ENCODE assay signal across 12 cellular contexts in the genomic region with DNA sequence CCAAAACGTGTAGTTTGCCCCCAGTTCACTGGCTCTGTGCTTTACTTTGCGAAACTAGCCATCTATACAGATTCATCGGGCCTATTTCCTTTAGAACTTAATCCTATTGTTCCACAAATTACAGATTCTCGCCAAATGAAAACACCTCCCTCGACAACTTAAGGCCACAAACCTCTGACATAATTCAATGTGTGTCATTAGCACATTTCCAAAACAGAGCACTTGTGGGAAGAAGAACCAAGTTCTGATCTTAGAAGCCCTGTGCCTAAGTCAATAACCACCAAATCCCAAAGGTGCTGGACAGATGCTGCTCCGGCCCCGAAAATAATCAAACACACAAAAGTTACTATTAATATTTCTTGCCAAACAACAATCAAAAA.
DNase-seq lines count a peak whose midpoint lies in the region; ATAC-seq and TF ChIP-seq lines count a peak whose summit lies in the region.
"Had no signal": no experiment of that assay in that cellular context is flagged by ENCODE, and none has a peak within 500 bp of the region (broad histone marks: within the 10 kb centered on the region; RNA-seq: fewer than 3 reads in every experiment).

No MANE protein-coding gene starts in this region.

- ATAC-seq in IMR-90 (ENCODE audit: low read depth) (no peak), GM18502 (IDR thresholded peaks at IDR 0.05; ENCODE audit: poor library complexity, unreplicated experiment) (no peak)
- ATAC-seq: activated CD8-positive, alpha-beta T cell treated with anti-CD3 and anti-CD28 coated beads, Interleukin-2, amount 10 ng/mL, durations not matched to agents 7 days and 5 days had no signal

- peaks cover 32% of the 10 kb centered on the region for H3K36me3 ChIP-seq in IMR-90 (ENCODE audit: control insufficient read depth, insufficient read depth, low read length)
- H3K36me3 ChIP-seq in breast epithelium: no peaks in the 10 kb centered on the region
- H3K36me3 ChIP-seq in subcutaneous abdominal adipose tissue (ENCODE audit: control insufficient read depth in 5 of 5, insufficient read depth in 5 of 5, low read length in 5 of 5): peaks cover 8 to 30% (median 11%) of the 10 kb centered on the region in 5 donors

- TF ChIP-seq CTCF in IMR-90 (conservative IDR thresholded peaks at IDR 0.05; ENCODE audit: low read depth, low read length): no peak
- TF ChIP-seq CTCF in breast epithelium (IDR thresholded peaks at IDR 0.05): no peak

- no peaks in the 10 kb centered on the region for H3K9me3 ChIP-seq in IMR-90 (ENCODE audit: control insufficient read depth, insufficient read depth, low read length)
- H3K9me3 ChIP-seq in breast epithelium: no peaks in the 10 kb centered on the region
- no peaks in the 10 kb centered on the region for H3K9me3 ChIP-seq in subcutaneous abdominal adipose tissue (ENCODE audit: control insufficient read depth in 5 of 5, low read length in 5 of 5)
- H3K9me3 ChIP-seq: spleen had no signal

- H3K4ac ChIP-seq in IMR-90 (ENCODE audit: low read depth, low read length): peak overlapping the region; percentile 42; the same call in 1 of the 2 replicates

- H3K4me3 ChIP-seq in IMR-90 (ENCODE audit: insufficient read depth, low read depth, low read length) (no peak overlapping the region), breast epithelium (peak overlapping the region in 1 of 3 donors; percentile 26), subcutaneous abdominal adipose tissue (ENCODE audit: low read depth in 1 of 5, low read length in 5 of 5) (peak overlapping the region in 2 of 5 donors; percentile 14 to 27)
- H3K4me3 ChIP-seq: SK-N-MC, spleen had no signal

- H2AK9ac ChIP-seq in IMR-90 (replicated peaks; ENCODE audit: low read depth, low read length, poor library complexity): no peak overlapping the region

- H3K56ac ChIP-seq in IMR-90 (ENCODE audit: extremely low read depth, insufficient read depth, low read length): no peak overlapping the region; the same call in 1 of the 2 replicates

- H3K18ac ChIP-seq in IMR-90 (ENCODE audit: low read depth, low read length): peak overlapping the region; percentile 54; the same call in 1 of the 2 replicates

- no TSS peak for BruUV-seq in IMR-90 (replicated peaks; lab: Mats Ljungman, UMichigan)

- intact Hi-C loops in IMR-90 (cut with micrococcal nuclease): no loop called here
- intact Hi-C loops in breast epithelium (cut with DNase I; ENCODE audit: low total_unique reads): no loop called here

- TF ChIP-seq POLR2A in IMR-90 (IDR thresholded peaks at IDR 0.05; ENCODE audit: low read depth, low read length) (no peak), breast epithelium (IDR thresholded peaks at IDR 0.05) (no peak)

- in situ Hi-C loops in IMR-90 (cut with MboI; ENCODE audit: low sequenced_read_pairs): no loop called here

- peak overlapping the region; percentile 30; the same call in 1 of the 2 replicates for H3K23ac ChIP-seq in IMR-90 (ENCODE audit: low read depth, low read length)

- peak overlapping the region; percentile 41; the same call in 1 of the 2 replicates for H3K14ac ChIP-seq in IMR-90 (replicated peaks; ENCODE audit: low read depth, low read length)

- peak overlapping the region; percentile 39 for H4K91ac ChIP-seq in IMR-90 (ENCODE audit: insufficient read depth, low read depth, low read length)

- POLR2A ChIA-PET in IMR-90 (lab: Charles Lee; ENCODE audit: unreplicated experiment): interaction anchor here (0.5 kb wide), 1 partner anchor 274 kb away, joined by 3 read pairs; no protein-coding TSS in a partner anchor

- peak overlapping the region; percentile 11; the same call in 1 of the 2 replicates for H4K5ac ChIP-seq in IMR-90 (ENCODE audit: low read depth, low read length)

- peaks cover 49% of the 10 kb centered on the region for H3K4me1 ChIP-seq in IMR-90 (ENCODE audit: control insufficient read depth, insufficient read depth, low read length)
- H3K4me1 ChIP-seq in breast epithelium: peaks cover 24 to 40% of the 10 kb centered on the region in 2 donors
- peaks cover 39 to 82% (median 78%) of the 10 kb centered on the region in 5 donors for H3K4me1 ChIP-seq in subcutaneous abdominal adipose tissue (ENCODE audit: control insufficient read depth in 5 of 5, insufficient read depth in 5 of 5, low read length in 5 of 5)

- H2BK20ac ChIP-seq in IMR-90 (ENCODE audit: low read depth, low read length): peak overlapping the region; percentile 35

- no peaks in the 10 kb centered on the region for H3K27me3 ChIP-seq in IMR-90 (ENCODE audit: control insufficient read depth, insufficient read depth, low read length)
- no peaks in the 10 kb centered on the region for H3K27me3 ChIP-seq in breast epithelium
- no peaks in the 10 kb centered on the region for H3K27me3 ChIP-seq in subcutaneous abdominal adipose tissue (ENCODE audit: control insufficient read depth in 5 of 5, insufficient read depth in 4 of 5, low read length in 5 of 5)
- H3K27me3 ChIP-seq: spleen had no signal

- H3K79me1 ChIP-seq in IMR-90 (ENCODE audit: low read depth in 1 of 2, low read length in 2 of 2): peaks cover 33 to 84% of the 10 kb centered on the region in 2 experiments

- peak overlapping the region; percentile 22; the same call in 1 of the 3 replicates for H2BK15ac ChIP-seq in IMR-90 (ENCODE audit: low read depth, low read length)

- no peak for TF ChIP-seq RAD21 in IMR-90 (IDR thresholded peaks at IDR 0.05; ENCODE audit: low read length)

- CTCF ChIA-PET in IMR-90 (lab: Yijun Ruan, JAX): no interaction called here

- H2AK5ac ChIP-seq in IMR-90 (ENCODE audit: low read depth, low read length): peak overlapping the region; percentile 0; the same call in 1 of the 2 replicates

- H3K27ac ChIP-seq in IMR-90 (ENCODE audit: insufficient read depth, low read length) (peak overlapping the region; percentile 60; the same call in 1 of the 2 replicates), breast epithelium (peak overlapping the region; percentile 78 to 79), subcutaneous abdominal adipose tissue (ENCODE audit: low read depth, low read length) (peak overlapping the region; percentile 100)

- no peak overlapping the region for H2AFZ ChIP-seq in IMR-90 (replicated peaks; ENCODE audit: low read length, poor library complexity)

- peak overlapping the region; percentile 48; the same call in 1 of the 2 replicates for H3K4me2 ChIP-seq in IMR-90 (ENCODE audit: low read depth, low read length)

- peaks cover 38% of the 10 kb centered on the region for H3K9me1 ChIP-seq in IMR-90 (ENCODE audit: insufficient read depth, low read length)

- dilution Hi-C loops in IMR-90 (cut with HindIII; ENCODE audit: low sequenced_read_pairs, unreplicated experiment): no loop called here

- peak overlapping the region; percentile 19; the same call in 1 of the 2 replicates for H3K9ac ChIP-seq in IMR-90 (ENCODE audit: low read depth, low read length)
- H3K9ac ChIP-seq in subcutaneous abdominal adipose tissue (ENCODE audit: low read length in 5 of 5): peak overlapping the region in 2 of 5 donors; percentile 17 to 25

- peak overlapping the region; percentile 50 for H2BK120ac ChIP-seq in IMR-90 (ENCODE audit: low read depth, low read length)

- peaks cover 45% of the 10 kb centered on the region for H4K20me1 ChIP-seq in IMR-90 (ENCODE audit: insufficient read depth, low read length)

- H4K8ac ChIP-seq in IMR-90 (ENCODE audit: low read depth in 2 of 2, low read length in 2 of 2): peak overlapping the region in 1 of 2 experiments; percentile 29; a peak in 2 of 4 replicates

- DNase-seq in IMR-90: no peak
- DNase-seq in breast epithelium (ENCODE audit: low spot score in 2 of 2): no peak
- DNase-seq in lung microvascular endothelial cell (ENCODE audit: low read depth in 2 of 2): peak; percentile 77 to 83
- no peak for DNase-seq in nucleus accumbens (lab: John Stamatoyannopoulos, UW)
- DNase-seq in NCI-H226: no peak
- DNase-seq in NOMO-1 (lab: John Stamatoyannopoulos, UW; ENCODE audit: unreplicated experiment in 2 of 2): no peak
- DNase-seq: activated CD8-positive, alpha-beta T cell treated with anti-CD3 and anti-CD28 coated beads, Interleukin-2, amount 10 ng/mL, durations not matched to agents 7 days and 5 days; NCI-H526; spleen had no signal

- H2BK5ac ChIP-seq in IMR-90 (ENCODE audit: low read depth, low read length, poor library complexity, severe bottlenecking): peak overlapping the region; percentile 42

- WGBS in IMR-90 (ENCODE audit: extremely low coverage in 2 of 2, insufficient read length in 1 of 2), 2 experiments: 90% methylated on average over 2 of the region's 7 CpGs; no CpG with 5 or more reads in 1 of the 2 experiments

TF ChIP-seq in IMR-90, 13 proteins besides CTCF, POLR2A, EP300 and RAD21:
- TF ChIP-seq RCOR1 (IDR thresholded peaks at IDR 0.05; ENCODE audit: insufficient replicate concordance, low read length) (no peak), USF2 (IDR thresholded peaks at IDR 0.05; ENCODE audit: low read depth, low read length) (no peak), BHLHE40 (IDR thresholded peaks at IDR 0.05; ENCODE audit: low read depth, low read length) (no peak), MXI1 (IDR thresholded peaks at IDR 0.05; ENCODE audit: borderline replicate concordance, low read depth, low read length) (no peak)
- TF ChIP-seq, protein P1, sequence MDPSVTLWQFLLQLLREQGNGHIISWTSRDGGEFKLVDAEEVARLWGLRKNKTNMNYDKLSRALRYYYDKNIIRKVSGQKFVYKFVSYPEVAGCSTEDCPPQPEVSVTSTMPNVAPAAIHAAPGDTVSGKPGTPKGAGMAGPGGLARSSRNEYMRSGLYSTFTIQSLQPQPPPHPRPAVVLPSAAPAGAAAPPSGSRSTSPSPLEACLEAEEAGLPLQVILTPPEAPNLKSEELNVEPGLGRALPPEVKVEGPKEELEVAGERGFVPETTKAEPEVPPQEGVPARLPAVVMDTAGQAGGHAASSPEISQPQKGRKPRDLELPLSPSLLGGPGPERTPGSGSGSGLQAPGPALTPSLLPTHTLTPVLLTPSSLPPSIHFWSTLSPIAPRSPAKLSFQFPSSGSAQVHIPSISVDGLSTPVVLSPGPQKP (IDR thresholded peaks at IDR 0.05; ENCODE audit: borderline replicate concordance, low read depth, low read length): no peak

Comparison
In these comparisons a context has a peak if more than half of its experiments do, and no peak if none do; other contexts are left out.
1. DNase-seq: peak in lung microvascular endothelial cell (2 of 2); none in IMR-90 (single experiment), breast epithelium (0 of 2), nucleus accumbens (0 of 56), NCI-H226 (single experiment) and NOMO-1 (0 of 2).
2. Peak in every context shown above with its lines, with median percentiles within 50 percentile points of each other: H3K27ac ChIP-seq.